ENCODE assay signal across 13 cellular contexts in the genomic region with DNA sequence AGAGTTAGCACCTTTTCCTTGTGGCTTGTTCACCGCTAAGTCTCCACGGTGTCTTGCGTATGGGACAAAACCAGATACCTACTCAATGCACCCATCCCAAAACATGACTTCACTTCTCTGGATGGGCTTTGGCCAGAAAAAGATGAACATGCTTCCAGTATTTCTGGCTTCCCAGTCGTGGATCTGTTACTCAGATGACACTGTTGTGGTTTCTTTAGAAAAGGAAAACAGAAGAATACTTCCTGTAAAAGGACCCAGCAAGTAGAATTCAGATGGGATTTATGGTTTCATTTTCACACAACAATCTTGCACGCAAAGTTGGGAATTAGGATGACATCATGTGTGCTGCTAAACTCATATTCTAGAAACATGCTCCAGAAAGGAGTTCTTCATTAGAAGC.
DNase-seq lines count a peak whose midpoint lies in the region; ATAC-seq and TF ChIP-seq lines count a peak whose summit lies in the region.
"Had no signal": no experiment of that assay in that cellular context is flagged by ENCODE, and none has a peak within 500 bp of the region (broad histone marks: within the 10 kb centered on the region; RNA-seq: fewer than 3 reads in every experiment).

No MANE protein-coding gene starts in this region.

- TF ChIP-seq CTCF in AG04450 (IDR thresholded peaks at IDR 0.05; ENCODE audit: low read depth, low read length): no peak
- TF ChIP-seq CTCF in cardiac fibroblast (IDR thresholded peaks at IDR 0.05; ENCODE audit: low read depth, low read length): no peak
- no peak for TF ChIP-seq CTCF in Peyer's patch (IDR thresholded peaks at IDR 0.05)

- ATAC-seq in HG02678 (IDR thresholded peaks at IDR 0.05; ENCODE audit: unreplicated experiment): no peak

- H3K27ac ChIP-seq in AG04450 (ENCODE audit: low read depth, low read length) (peak overlapping the region; percentile 33), Peyer's patch (no peak overlapping the region)

- POLR2A ChIA-PET in AG04450 (lab: Yijun Ruan, JAX): no interaction called here
- POLR2A ChIA-PET in HEK293T (lab: Yijun Ruan, JAX): no interaction called here

- no peak overlapping the region for H3K4me3 ChIP-seq in AG04450 (ENCODE audit: low read depth, low read length)
- peak overlapping the region in 1 of 2 donors; percentile 30 for H3K4me3 ChIP-seq in cardiac fibroblast (replicated peaks in 1 of 2; ENCODE audit: low read depth in 2 of 2, low read length in 2 of 2)
- H3K4me3 ChIP-seq in Peyer's patch: no peak overlapping the region

- no peaks in the 10 kb centered on the region for H3K9me3 ChIP-seq in AG04450 (ENCODE audit: control insufficient read depth, insufficient read depth, low read length)
- H3K9me3 ChIP-seq in Peyer's patch: no peaks in the 10 kb centered on the region

- no peak for TF ChIP-seq POLR2A in Peyer's patch (IDR thresholded peaks at IDR 0.05)

- no peaks in the 10 kb centered on the region for H3K4me1 ChIP-seq in Peyer's patch

- no peaks in the 10 kb centered on the region for H3K27me3 ChIP-seq in AG04450 (ENCODE audit: control insufficient read depth, insufficient read depth, low read length)
- H3K27me3 ChIP-seq in Peyer's patch: no peaks in the 10 kb centered on the region

- no peaks in the 10 kb centered on the region for H3K36me3 ChIP-seq in Peyer's patch

- DNase-seq in AG04450 (ENCODE audit: low read depth, low spot score) (no peak), HEK293T (ENCODE audit: extremely low spot score) (no peak), cardiac fibroblast (ENCODE audit: low read depth in 2 of 2) (peak; percentile 80 to 88), myocyte (ENCODE audit: low read depth) (peak; percentile 93), NCI-H1092 (lab: John Stamatoyannopoulos, UW) (no peak), HuH-7.5 (ENCODE audit: low spot score) (no peak), Peyer's patch (no peak)
- DNase-seq: activated CD4-positive, alpha-beta T cell treated with anti-CD3 and anti-CD28 coated beads, Interleukin-2, amount 50 U/mL, for 1 hour; central memory CD4-positive, alpha-beta T cell; immature natural killer cell; NCI-H2171; small intestine had no signal

- CTCF ChIA-PET in AG04450 (lab: Charles Lee) (no interaction called here), HEK293T (lab: Yijun Ruan, JAX) (no interaction called here)

TF ChIP-seq in HEK293T, 16 proteins besides CTCF, POLR2A, EP300 and RAD21:
- TF ChIP-seq ARNT (IDR thresholded peaks at IDR 0.05): peak; percentile 54; the same call in 1 of the 2 replicates
- TF ChIP-seq HDGF (IDR thresholded peaks at IDR 0.05; ENCODE audit: borderline replicate concordance): no peak
- TF ChIP-seq SUZ12 (IDR thresholded peaks at IDR 0.05): no peak

Comparison
In these comparisons a context has a peak if more than half of its experiments do, and no peak if none do; other contexts are left out.
1. DNase-seq: peak in cardiac fibroblast (2 of 2) and myocyte (single experiment); none in AG04450 (single experiment), HEK293T (single experiment), NCI-H1092 (single experiment), HuH-7.5 (single experiment) and Peyer's patch (0 of 3).